8 cellular contexts compared by ENCODE assay signal in genomic region chr1:156319664-156320063, GRCh38. TPM values are rescaled to one million over a fixed set of nuclear protein-coding genes. Genes with fewer than 3 reads are reported as not detected.
DNase-seq lines count a peak whose midpoint lies in the region; ATAC-seq, FAIRE-seq and TF ChIP-seq lines count a peak whose summit lies in the region.

No MANE protein-coding gene starts in this region.

- peak; percentile 60 for TF ChIP-seq CTCF in A549 (IDR thresholded peaks at IDR 0.05)
- TF ChIP-seq CTCF in GM10266 (IDR thresholded peaks at IDR 0.05; ENCODE audit: control insufficient read depth, insufficient read depth, low read depth, missing control alignments) = peak; percentile 36
- peak; percentile 79 for TF ChIP-seq CTCF in RWPE2 (IDR thresholded peaks at IDR 0.05; ENCODE audit: poor library complexity, severe bottlenecking)
- TF ChIP-seq CTCF in gastroesophageal sphincter (IDR thresholded peaks at IDR 0.05) = peak; percentile 25 to 36 (median 30)

- H3K27me3 ChIP-seq in RWPE2 (ENCODE audit: insufficient read depth, poor library complexity, severe bottlenecking) = no peaks in the 10 kb centered on the region
- H3K27me3 ChIP-seq in gastroesophageal sphincter = no peaks in the 10 kb centered on the region

- POLR2A ChIA-PET in A549 (lab: Yijun Ruan, JAX) = interaction anchor here (1.1 to 1.8 kb wide), 2 partner anchors 15 to 18 kb away, joined by 3 to 4 read pairs; partner anchors contain the start of genes CCT3 and TSACC

- WGBS in A549 (ENCODE audit: missing lambda C conversion rate) = 87% methylated on average over 1 of the region's 1 CpG
- whole genome bisulfite sequencing in gastroesophageal sphincter (ENCODE audit: low coverage in 1 of 2), 2 donors = 50% methylated on average over 1 of the region's 1 CpG; no CpG with 5 or more reads in 1 of the 2 donors

- H3K27ac ChIP-seq in A549 (no peak overlapping the region), RWPE2 (ENCODE audit: poor library complexity, severe bottlenecking) (no peak overlapping the region), gastroesophageal sphincter (no peak overlapping the region)

- H3K36me3 ChIP-seq in RWPE2 (ENCODE audit: low read depth) (peaks cover 98% of the 10 kb centered on the region), gastroesophageal sphincter (peaks cover 20 to 100% of the 10 kb centered on the region in 2 donors)

- peak; percentile 40 to 52; a peak in 3 of 5 replicates for TF ChIP-seq RAD21 in A549 (conservative IDR thresholded peaks at IDR 0.05 in 1 of 2, IDR thresholded peaks at IDR 0.05 in 1 of 2)

- H3K4me3 ChIP-seq in A549 (no peak overlapping the region), RWPE2 (ENCODE audit: severe bottlenecking) (no peak overlapping the region), gastroesophageal sphincter (no peak overlapping the region)

- CTCF ChIA-PET in A549 (lab: Yijun Ruan, JAX) = interaction anchor here (0.7 to 3.9 kb wide), 20 partner anchors 11 to 226 kb away, joined by 3 to 34 read pairs (median 4); partner anchors contain the start of gene TMEM79

- no peak overlapping the region for H3K4me2 ChIP-seq in A549

- no peaks in the 10 kb centered on the region for H3K4me1 ChIP-seq in A549
- no peaks in the 10 kb centered on the region for H3K4me1 ChIP-seq in RWPE2 (ENCODE audit: insufficient read depth, poor library complexity, severe bottlenecking)
- H3K4me1 ChIP-seq in gastroesophageal sphincter = no peaks in the 10 kb centered on the region

- no peak for TF ChIP-seq POLR2A in A549 (IDR thresholded peaks at IDR 0.05; ENCODE audit: low read length)
- TF ChIP-seq POLR2A in gastroesophageal sphincter (IDR thresholded peaks at IDR 0.05) = no peak

- TF ChIP-seq EP300 in A549 (IDR thresholded peaks at IDR 0.05) (no peak), gastroesophageal sphincter (IDR thresholded peaks at IDR 0.05) (no peak)

- peak; percentile 34 to 53; a peak in 4 of 6 replicates for ATAC-seq in A549
- no peak for ATAC-seq in RWPE2 (ENCODE audit: low read depth)
- ATAC-seq in gastroesophageal sphincter = no peak
- no peak for ATAC-seq in GM18861 (IDR thresholded peaks at IDR 0.05; ENCODE audit: unreplicated experiment)
- no peak for ATAC-seq in HG03175 (IDR thresholded peaks at IDR 0.05; ENCODE audit: unreplicated experiment)
- no peak for ATAC-seq in GM21576 (IDR thresholded peaks at IDR 0.05; ENCODE audit: unreplicated experiment)
- ATAC-seq in HG02763 (IDR thresholded peaks at IDR 0.05; ENCODE audit: unreplicated experiment) = no peak

- no peaks in the 10 kb centered on the region for H3K9me3 ChIP-seq in A549
- no peaks in the 10 kb centered on the region for H3K9me3 ChIP-seq in RWPE2 (ENCODE audit: severe bottlenecking)
- H3K9me3 ChIP-seq in gastroesophageal sphincter = no peaks in the 10 kb centered on the region

- DNase-seq in A549 (ENCODE audit: low read depth in 1 of 2, low spot score in 1 of 2) = peak; percentile 33 to 35
- DNase-seq in GM10266 (ENCODE audit: extremely low spot score) = no peak
- no peak for DNase-seq in RWPE2 (ENCODE audit: low spot score)

- FAIRE-seq in A549 (lab: Jason Lieb, UNC) = no peak

TF ChIP-seq in A549, 52 proteins besides CTCF, POLR2A, EP300 and RAD21:
- TF ChIP-seq SMC3 (IDR thresholded peaks at IDR 0.05) (0 out of 3 replicates have a peak, but pooled peaks have one; percentile 9), CBX8 (IDR thresholded peaks at IDR 0.05) (no peak), EHF (CRISPR knock-in tag; IDR thresholded peaks at IDR 0.05) (no peak), MAZ (IDR thresholded peaks at IDR 0.05; ENCODE audit: borderline replicate concordance, low read depth, low read length) (no peak), REST (IDR thresholded peaks at IDR 0.05) (no peak)

RNA-seq across cellular contexts. Expression of gene CCT3, which starts 18.4 kb away (rescaled TPM):
- polyA plus RNA-seq in A549 (2011; rRNA removed) (528 and 530 TPM in 2 replicates), A549 (2017; fragmentation: RNase III; extraction: RNeasy Plus Mini Kit Qiagen cat#74134 plus additional on column Dnase treatment) (804 to 909 TPM (median 824 TPM) in 3 replicates)
- 604 and 615 TPM in 2 replicates for polyA plus RNA-seq in A549 (2012; cell fraction: cytosol; rRNA removed)
- polyA plus RNA-seq in A549 (2012; cell fraction: nucleus; rRNA removed) = 460 and 483 TPM in 2 replicates
- 437 and 471 TPM in 2 replicates for polyA minus RNA-seq in A549 (2011; rRNA and poly(A)+ RNA removed)
- 100 to 1,000 TPM; 189 to 224 (median 209) TPM for total RNA-seq in gastroesophageal sphincter

RNA-seq across cellular contexts. Expression of gene TSACC, which starts 18.7 kb away (rescaled TPM):
- polyA plus RNA-seq in A549 (2011; rRNA removed) (3.9 and 4.7 TPM in 2 replicates), A549 (2017; fragmentation: RNase III; extraction: RNeasy Plus Mini Kit Qiagen cat#74134 plus additional on column Dnase treatment) (2.6 to 3.2 TPM (median 3.0 TPM) in 3 replicates)
- polyA plus RNA-seq in A549 (2012; cell fraction: cytosol; rRNA removed) = 4.8 and 5.3 TPM in 2 replicates
- 1.3 TPM in 2 replicates for polyA plus RNA-seq in A549 (2012; cell fraction: nucleus; rRNA removed)
- polyA minus RNA-seq in A549 (2011; rRNA and poly(A)+ RNA removed) = 0.83 and 1.1 TPM in 2 replicates
- total RNA-seq in gastroesophageal sphincter = not detected

RNA-seq across cellular contexts. Expression of gene VHLL, which starts 20.6 kb away (rescaled TPM):
- not detected in 2 replicates for polyA plus RNA-seq in A549 (2011; rRNA removed)
- not detected in 2 replicates for polyA plus RNA-seq in A549 (2012; cell fraction: cytosol; rRNA removed)
- polyA plus RNA-seq in A549 (2012; cell fraction: nucleus; rRNA removed) = 0.24 and 0.26 TPM in 2 replicates
- polyA plus RNA-seq in A549 (2017; fragmentation: RNase III; extraction: RNeasy Plus Mini Kit Qiagen cat#74134 plus additional on column Dnase treatment) = not detected in 3 replicates
- polyA minus RNA-seq in A549 (2011; rRNA and poly(A)+ RNA removed) = 0.58 TPM in 1 of 2 replicates, not detected in the other
- total RNA-seq in gastroesophageal sphincter = not detected

RNA-seq across cellular contexts. Expression of gene GLMP, which starts 24.2 kb away (rescaled TPM):
- 12.4 and 16.9 TPM in 2 replicates for polyA plus RNA-seq in A549 (2011; rRNA removed)
- polyA plus RNA-seq in A549 (2012; cell fraction: cytosol; rRNA removed) = 17.2 and 23.4 TPM in 2 replicates
- polyA plus RNA-seq in A549 (2012; cell fraction: nucleus; rRNA removed) = 24.1 and 24.6 TPM in 2 replicates
- polyA plus RNA-seq in A549 (2017; fragmentation: RNase III; extraction: RNeasy Plus Mini Kit Qiagen cat#74134 plus additional on column Dnase treatment) = 23.0 to 32.5 TPM (median 29.0 TPM) in 3 replicates
- 11.4 and 11.5 TPM in 2 replicates for polyA minus RNA-seq in A549 (2011; rRNA and poly(A)+ RNA removed)
- total RNA-seq in gastroesophageal sphincter = 10 to 100 TPM; 31.9 to 53.0 (median 38.6) TPM

RNA-seq across cellular contexts. Expression of gene TMEM79, which starts 35.5 kb away (rescaled TPM):
- 7.2 and 7.5 TPM in 2 replicates for polyA plus RNA-seq in A549 (2011; rRNA removed)
- polyA plus RNA-seq in A549 (2012; cell fraction: cytosol; rRNA removed) = 12.3 and 13.1 TPM in 2 replicates
- 23.9 and 26.7 TPM in 2 replicates for polyA plus RNA-seq in A549 (2012; cell fraction: nucleus; rRNA removed)
- 5.7 to 6.3 TPM (median 6.3 TPM) in 3 replicates for polyA plus RNA-seq in A549 (2017; fragmentation: RNase III; extraction: RNeasy Plus Mini Kit Qiagen cat#74134 plus additional on column Dnase treatment)
- 6.4 TPM in 2 replicates for polyA minus RNA-seq in A549 (2011; rRNA and poly(A)+ RNA removed)
- total RNA-seq in gastroesophageal sphincter = 1 to 10 TPM; 1.6 to 4.7 (median 3.2) TPM

Comparison
In these comparisons a context has a peak if more than half of its experiments do, and no peak if none do; other contexts are left out.
1. ATAC-seq: peak in A549 (2 of 2); none in RWPE2 (single experiment), gastroesophageal sphincter (single experiment), GM18861 (single experiment), HG03175 (single experiment), GM21576 (single experiment) and HG02763 (single experiment).
2. DNase-seq: peak in A549 (2 of 2); none in GM10266 (single experiment) and RWPE2 (single experiment).
3. Peak in every context shown above with its lines, with median percentiles within 50 percentile points of each other: CTCF ChIP-seq.